ENCODE assay signal across 14 cellular contexts in genomic region chr3:129106320-129106719, GRCh38. TPM values are rescaled to one million over a fixed set of nuclear protein-coding genes. Genes with fewer than 3 reads are reported as not detected.
DNase-seq lines count a peak whose midpoint lies in the region; ATAC-seq, FAIRE-seq and TF ChIP-seq lines count a peak whose summit lies in the region.
"Had no signal": no experiment of that assay in that cellular context is flagged by ENCODE, and none has a peak within 500 bp of the region (broad histone marks: within the 10 kb centered on the region; RNA-seq: fewer than 3 reads in every experiment).

No MANE protein-coding gene starts in this region.

- intact Hi-C loops in naive thymus-derived CD4-positive, alpha-beta T cell (cut with micrococcal nuclease) = loop anchor here in 1 of 2 donors (1.0 kb wide), 1 partner anchor 10 kb away; no protein-coding TSS in a partner anchor
- intact Hi-C loops in spleen (cut with DNase I; ENCODE audit: low total_unique reads) = no loop called here

- H3K27me3 Mint-ChIP-seq in naive thymus-derived CD4-positive, alpha-beta T cell = no peaks in the 10 kb centered on the region
- H3K27me3 Mint-ChIP-seq: activated T-helper 17 cell treated with anti-CD3 and anti-CD28 coated beads, Interleukin-2, amount 50 U/mL, for 72 hours; memory B cell had no signal

- peaks cover 3 to 34% (median 17%) of the 10 kb centered on the region in 5 donors for H3K36me3 Mint-ChIP-seq in naive thymus-derived CD4-positive, alpha-beta T cell

- H3K36me3 ChIP-seq in bronchial epithelial cell (ENCODE audit: control insufficient read depth, insufficient read depth, low read length) = peaks cover 2% of the 10 kb centered on the region
- H3K36me3 ChIP-seq in naive thymus-derived CD4-positive, alpha-beta T cell (ENCODE audit: control insufficient read depth in 2 of 3, insufficient read depth in 3 of 3, low read length in 3 of 3) = peaks cover 0 to 52% (median 4%) of the 10 kb centered on the region in 3 experiments
- H3K36me3 ChIP-seq in spleen = peaks cover 0 to 97% (median 26%) of the 10 kb centered on the region in 6 donors
- H3K36me3 ChIP-seq: prostate gland had no signal

- no peak for TF ChIP-seq POLR2A in spleen (IDR thresholded peaks at IDR 0.05)

- H3K4me1 ChIP-seq in naive thymus-derived CD4-positive, alpha-beta T cell (ENCODE audit: control insufficient read depth in 2 of 2, insufficient read depth in 2 of 2, low read length in 2 of 2) = peaks cover 3 to 78% of the 10 kb centered on the region in 2 donors
- H3K4me1 ChIP-seq in spleen = peaks cover 0 to 77% (median 10%) of the 10 kb centered on the region in 6 donors
- H3K4me1 ChIP-seq: prostate gland had no signal

- no peaks in the 10 kb centered on the region for H3K9me3 Mint-ChIP-seq in naive thymus-derived CD4-positive, alpha-beta T cell
- H3K9me3 Mint-ChIP-seq: activated T-helper 17 cell treated with anti-CD3 and anti-CD28 coated beads, Interleukin-2, amount 50 U/mL, for 72 hours; memory B cell had no signal

- TF ChIP-seq CTCF in bronchial epithelial cell (IDR thresholded peaks at IDR 0.05; ENCODE audit: insufficient read depth, low read length, severe bottlenecking) (no peak), spleen (IDR thresholded peaks at IDR 0.05 in 8 of 11, conservative IDR thresholded peaks at IDR 0.05 in 3 of 11) (no peak), coronary artery (IDR thresholded peaks at IDR 0.05) (no peak)

- peak overlapping the region; percentile 46 for H3K27ac ChIP-seq in naive thymus-derived CD4-positive, alpha-beta T cell (ENCODE audit: low read depth, low read length)
- no peak overlapping the region for H3K27ac ChIP-seq in spleen
- H3K27ac ChIP-seq in coronary artery = no peak overlapping the region
- H3K27ac ChIP-seq: prostate gland had no signal

- peak; percentile 87 for FAIRE-seq in bronchial epithelial cell (lab: Jason Lieb, UNC)

- H3K9me3 ChIP-seq in naive thymus-derived CD4-positive, alpha-beta T cell (ENCODE audit: control insufficient read depth in 2 of 3, low read length in 3 of 3) = no peaks in the 10 kb centered on the region
- H3K9me3 ChIP-seq in spleen = no peaks in the 10 kb centered on the region
- H3K9me3 ChIP-seq: prostate gland had no signal

- ATAC-seq in naive thymus-derived CD4-positive, alpha-beta T cell = no peak
- ATAC-seq: activated T-helper 17 cell treated with anti-CD3 and anti-CD28 coated beads, Interleukin-2, amount 50 U/mL, for 72 hours had no signal

- H3K4me3 Mint-ChIP-seq in naive thymus-derived CD4-positive, alpha-beta T cell = peak overlapping the region in 8 of 10 donors; percentile 29 to 84 (median 57)
- H3K4me3 Mint-ChIP-seq: activated T-helper 17 cell treated with anti-CD3 and anti-CD28 coated beads, Interleukin-2, amount 50 U/mL, for 72 hours; memory B cell had no signal

- peak; percentile 70 for DNase-seq in NCI-H82 (lab: John Stamatoyannopoulos, UW)
- no peak for DNase-seq in NCI-H82 treated with DMSO at 0.1 percent for 48 hours (lab: John Stamatoyannopoulos, UW; ENCODE audit: unreplicated experiment)
- DNase-seq in NCI-H2196 treated with DMSO at 0.1 percent for 48 hours (lab: John Stamatoyannopoulos, UW; ENCODE audit: unreplicated experiment) = peak; percentile 22
- no peak for DNase-seq in bronchial epithelial cell (ENCODE audit: low read depth)
- no peak for DNase-seq in naive thymus-derived CD4-positive, alpha-beta T cell
- no peak for DNase-seq in hippocampal formation (lab: John Stamatoyannopoulos, UW)
- DNase-seq in spleen = no peak
- DNase-seq in coronary artery (ENCODE audit: low spot score) = no peak
- DNase-seq: ACHN; stimulated activated CD4-positive, alpha-beta T cell treated with anti-CD3 and anti-CD28 coated beads, Interleukin-4, amount 100 ng/mL, for 4 hours had no signal

- H3K4me3 ChIP-seq in bronchial epithelial cell (ENCODE audit: low read depth, low read length) (no peak overlapping the region), spleen (no peak overlapping the region), coronary artery (no peak overlapping the region)
- H3K4me3 ChIP-seq in naive thymus-derived CD4-positive, alpha-beta T cell (ENCODE audit: low read length) = no peak overlapping the region
- H3K4me3 ChIP-seq: prostate gland had no signal

- H3K27me3 ChIP-seq in bronchial epithelial cell (ENCODE audit: control insufficient read depth, insufficient read depth, low read length) (no peaks in the 10 kb centered on the region), spleen (replicated peaks in 1 of 7) (no peaks in the 10 kb centered on the region)
- no peaks in the 10 kb centered on the region for H3K27me3 ChIP-seq in naive thymus-derived CD4-positive, alpha-beta T cell (ENCODE audit: control insufficient read depth in 2 of 2, insufficient read depth in 2 of 2, low read length in 2 of 2)

- H3K27ac Mint-ChIP-seq in naive thymus-derived CD4-positive, alpha-beta T cell = peak overlapping the region in 6 of 9 donors; percentile 65 to 89 (median 82)
- H3K27ac Mint-ChIP-seq: activated T-helper 17 cell treated with anti-CD3 and anti-CD28 coated beads, Interleukin-2, amount 50 U/mL, for 72 hours; memory B cell had no signal

- peaks cover 62 to 95% (median 81%) of the 10 kb centered on the region in 7 donors for H3K4me1 Mint-ChIP-seq in naive thymus-derived CD4-positive, alpha-beta T cell
- H3K4me1 Mint-ChIP-seq: memory B cell had no signal

- POLR2A ChIA-PET in naive thymus-derived CD4-positive, alpha-beta T cell (lab: Charles Lee) = interaction anchor here (0.6 to 8.6 kb wide), 4 partner anchors 14 to 317 kb away, joined by 3 to 111 read pairs (median 3); partner anchors contain the start of gene RAB43

- CTCF ChIA-PET in naive thymus-derived CD4-positive, alpha-beta T cell (lab: Charles Lee) = interaction anchor here (0.9 to 1.3 kb wide), 2 partner anchors 12 to 13 kb away, joined by 3 read pairs; no protein-coding TSS in a partner anchor

- WGBS in spleen, 5 donors = 86 to 94% (median 93%) methylated on average over 4 to 5 of the region's 5 CpGs

RNA-seq across cellular contexts. Expression of gene RAB43, which starts 15.3 kb away (rescaled TPM):
- 15.0 and 18.6 TPM in 2 replicates for total RNA-seq in bronchial epithelial cell
- 100 to 1,000 TPM in 2 of 5 experiments, 10 to 100 TPM in 3; 58.6 to 122 (median 72.8) TPM for total RNA-seq in naive thymus-derived CD4-positive, alpha-beta T cell
- 10 to 100 TPM; 27.2 to 56.0 TPM for polyA plus RNA-seq in naive thymus-derived CD4-positive, alpha-beta T cell
- total RNA-seq in spleen = 10 to 100 TPM; 26.7 to 49.6 (median 31.9) TPM
- polyA plus RNA-seq in spleen = 10 to 100 TPM in 1 of 3 donors, 1 to 10 TPM in 2; 3.1 to 12.5 (median 3.2) TPM

RNA-seq across cellular contexts. Expression of gene GP9, which starts 45.7 kb away (rescaled TPM):
- total RNA-seq in bronchial epithelial cell (not detected in 2 replicates), spleen (10 to 100 TPM in 1 of 7 donors, 1 to 10 TPM in 6; 4.2 to 14.9 (median 7.9) TPM)
- 1 to 10 TPM in 1 of 5 experiments, not detected in 4; 2.5 TPM for total RNA-seq in naive thymus-derived CD4-positive, alpha-beta T cell
- not detected for polyA plus RNA-seq in naive thymus-derived CD4-positive, alpha-beta T cell
- 1 to 10 TPM; 1.4 to 5.5 (median 2.2) TPM for polyA plus RNA-seq in spleen
- total RNA-seq: activated T-helper 17 cell treated with anti-CD3 and anti-CD28 coated beads, Interleukin-2, amount 50 U/mL, for 72 hours; glomerular endothelial cell; prostate gland had no signal

RNA-seq across cellular contexts. Expression of gene ISY1, which starts 54.5 kb away (rescaled TPM):
- total RNA-seq in bronchial epithelial cell (11.3 and 19.1 TPM in 2 replicates), spleen (10 to 100 TPM; 21.4 to 33.8 (median 30.0) TPM)
- total RNA-seq in naive thymus-derived CD4-positive, alpha-beta T cell = 10 to 100 TPM; 27.6 to 65.1 (median 37.4) TPM
- polyA plus RNA-seq in naive thymus-derived CD4-positive, alpha-beta T cell = 100 to 1,000 TPM; 115 to 130 TPM
- 10 to 100 TPM; 22.2 to 29.8 (median 25.2) TPM for polyA plus RNA-seq in spleen

Comparison
In these comparisons a context has a peak if more than half of its experiments do, and no peak if none do; other contexts are left out.
1. DNase-seq: peak in NCI-H82 (single experiment) and NCI-H2196 treated with DMSO at 0.1 percent for 48 hours (single experiment); none in NCI-H82 treated with DMSO at 0.1 percent for 48 hours (single experiment), bronchial epithelial cell (single experiment), naive thymus-derived CD4-positive, alpha-beta T cell (0 of 9), hippocampal formation (0 of 2), spleen (single experiment) and coronary artery (single experiment).